8 cellular contexts compared by ENCODE assay signal in the genomic region with DNA sequence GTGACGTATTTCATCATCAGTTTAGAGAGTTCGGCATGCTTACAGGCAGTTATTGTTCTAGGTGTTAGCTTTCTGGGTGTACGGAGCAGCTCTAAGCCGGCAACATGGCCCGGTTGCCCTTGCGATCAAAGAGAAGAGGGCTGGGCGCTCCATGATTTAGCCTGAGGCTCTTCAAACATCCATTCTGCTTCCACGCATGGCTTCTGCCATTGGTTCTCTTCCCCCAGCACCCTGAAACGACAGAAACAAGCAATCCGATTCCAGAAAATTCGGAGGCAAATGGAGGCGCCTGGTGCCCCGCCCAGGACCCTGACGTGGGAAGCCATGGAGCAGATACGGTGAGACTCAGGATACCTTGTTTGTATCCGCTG. TPM values are rescaled to one million over a fixed set of nuclear protein-coding genes. Genes with fewer than 3 reads are reported as not detected.
A peak's percentile ranks its signal among the peaks of the same experiment; 100 is the strongest.
DNase-seq lines count a peak whose midpoint lies in the region; ATAC-seq and TF ChIP-seq lines count a peak whose summit lies in the region.

No MANE protein-coding gene starts in this region.

- 0 to 1% (median 0%) methylated on average over 14 to 16 of the region's 16 CpGs for WGBS in adrenal gland, 4 donors
- WGBS in iPS DF 6.9 (ENCODE audit: insufficient coverage, insufficient read length) = no CpG with 5 or more reads among the region's 16 CpGs

- peak overlapping the region; percentile 93 to 98 (median 96) for H3K27ac ChIP-seq in Peyer's patch
- H3K27ac ChIP-seq in adrenal gland = peak overlapping the region; percentile 94 to 96 (median 96)
- no peak overlapping the region for H3K27ac ChIP-seq in iPS DF 6.9 (ENCODE audit: low read length)

- TF ChIP-seq CTCF in Peyer's patch (IDR thresholded peaks at IDR 0.05) = no peak
- no peak for TF ChIP-seq CTCF in adrenal gland (IDR thresholded peaks at IDR 0.05)

- ATAC-seq in HG02981 (IDR thresholded peaks at IDR 0.05; ENCODE audit: unreplicated experiment) = peak; percentile 3

- H3K4me3 ChIP-seq in Peyer's patch (peak overlapping the region; percentile 53 to 87 (median 78)), adrenal gland (peak overlapping the region; percentile 64 to 83 (median 71)), iPS DF 6.9 (ENCODE audit: low read length) (peak overlapping the region; percentile 91), skeletal muscle cell (ENCODE audit: low read depth, low read length) (peak overlapping the region; percentile 83)

- intact Hi-C loops in adrenal gland (cut with DNase I) = no loop called here

- TF ChIP-seq POLR2A in Peyer's patch (IDR thresholded peaks at IDR 0.05) (no peak), adrenal gland (IDR thresholded peaks at IDR 0.05) (no peak)

- H3K27me3 ChIP-seq in Peyer's patch (no peaks in the 10 kb centered on the region), adrenal gland (no peaks in the 10 kb centered on the region), iPS DF 6.9 (ENCODE audit: control insufficient read depth, insufficient read depth, low read length) (no peaks in the 10 kb centered on the region)

- H3K9me3 ChIP-seq in Peyer's patch = no peaks in the 10 kb centered on the region
- no peaks in the 10 kb centered on the region for H3K9me3 ChIP-seq in adrenal gland (replicated peaks in 1 of 3)
- no peaks in the 10 kb centered on the region for H3K9me3 ChIP-seq in iPS DF 6.9 (ENCODE audit: control insufficient read depth, insufficient read depth, low read length)

- H3K36me3 ChIP-seq in Peyer's patch = peaks cover 0 to 7% (median 0%) of the 10 kb centered on the region in 3 donors
- peaks cover 0 to 13% of the 10 kb centered on the region in 2 donors for H3K36me3 ChIP-seq in adrenal gland (replicated peaks in 1 of 2)
- 0 out of 2 replicates have a peak, but pooled peaks cover 7% of the 10 kb centered on the region for H3K36me3 ChIP-seq in iPS DF 6.9 (ENCODE audit: control insufficient read depth, insufficient read depth, low read length)

- H3K4me1 ChIP-seq in Peyer's patch = peaks cover 3 to 45% (median 11%) of the 10 kb centered on the region in 4 donors
- H3K4me1 ChIP-seq in adrenal gland (replicated peaks in 1 of 2) = peaks cover 20 to 53% of the 10 kb centered on the region in 2 donors
- H3K4me1 ChIP-seq in iPS DF 6.9 (ENCODE audit: control insufficient read depth, insufficient read depth, low read length) = no peaks in the 10 kb centered on the region

- DNase-seq in NCI-H2029 (lab: John Stamatoyannopoulos, UW) = peak; percentile 32
- no peak for DNase-seq in NCI-H2029 treated with DMSO at 0.1 percent for 48 hours (lab: John Stamatoyannopoulos, UW)
- peak in 2 of 3 donors; percentile 52 to 54 for DNase-seq in Peyer's patch
- DNase-seq in adrenal gland = peak; percentile 31 to 72 (median 52)
- DNase-seq in iPS DF 6.9 (ENCODE audit: low read depth, low spot score) = no peak
- no peak for DNase-seq in skeletal muscle cell (ENCODE audit: low read depth)
- DNase-seq in GM19238 (ENCODE audit: insufficient read length, low spot score) = no peak

RNA-seq across cellular contexts. Expression of gene NGRN, which starts 0.6 kb away (rescaled TPM):
- total RNA-seq in Peyer's patch = 10 to 100 TPM; 33.5 to 48.7 (median 39.2) TPM
- 100 to 1,000 TPM in 5 of 8 donors, 10 to 100 TPM in 3; 61.4 to 131 (median 103) TPM for total RNA-seq in adrenal gland
- polyA plus RNA-seq in adrenal gland = 100 to 1,000 TPM in 1 of 3 donors, 10 to 100 TPM in 2; 53.5 to 133 (median 56.3) TPM

RNA-seq across cellular contexts. Expression of gene TTLL13, which starts 16.7 kb away (rescaled TPM):
- total RNA-seq in Peyer's patch = not detected
- under 1 TPM in 3 of 8 donors, not detected in 5; 0.28 to 0.43 (median 0.42) TPM for total RNA-seq in adrenal gland
- polyA plus RNA-seq in adrenal gland = 1 to 10 TPM in 1 of 3 donors, under 1 TPM in 2; 0.11 to 1.9 (median 0.20) TPM

RNA-seq across cellular contexts. Expression of gene GDPGP1, which starts 32.0 kb away (rescaled TPM):
- 10 to 100 TPM in 3 of 4 donors, 1 to 10 TPM in 1; 8.3 to 24.0 (median 19.6) TPM for total RNA-seq in Peyer's patch
- total RNA-seq in adrenal gland = 10 to 100 TPM in 5 of 8 donors, 1 to 10 TPM in 3; 7.0 to 17.1 (median 10.4) TPM
- polyA plus RNA-seq in adrenal gland = 1 to 10 TPM; 2.6 to 4.7 (median 2.9) TPM

RNA-seq across cellular contexts. Expression of gene CIB1, which starts 32.3 kb away (rescaled TPM):
- 100 to 1,000 TPM in 3 of 4 donors, 10 to 100 TPM in 1; 71.0 to 166 (median 130) TPM for total RNA-seq in Peyer's patch
- 100 to 1,000 TPM in 5 of 8 donors, 10 to 100 TPM in 3; 38.8 to 191 (median 121) TPM for total RNA-seq in adrenal gland
- 100 to 1,000 TPM; 138 to 259 (median 141) TPM for polyA plus RNA-seq in adrenal gland

Comparison
In these comparisons a context has a peak if more than half of its experiments do, and no peak if none do; other contexts are left out.
1. DNase-seq: peak in NCI-H2029 (single experiment), Peyer's patch (2 of 3) and adrenal gland (7 of 7); none in NCI-H2029 treated with DMSO at 0.1 percent for 48 hours (single experiment), iPS DF 6.9 (single experiment), skeletal muscle cell (single experiment) and GM19238 (single experiment).
2. Peak in every context shown above with its lines, with median percentiles within 50 percentile points of each other: H3K4me3 ChIP-seq.